Comparison of ENCODE assay signal across 9 cellular contexts in the genomic region with DNA sequence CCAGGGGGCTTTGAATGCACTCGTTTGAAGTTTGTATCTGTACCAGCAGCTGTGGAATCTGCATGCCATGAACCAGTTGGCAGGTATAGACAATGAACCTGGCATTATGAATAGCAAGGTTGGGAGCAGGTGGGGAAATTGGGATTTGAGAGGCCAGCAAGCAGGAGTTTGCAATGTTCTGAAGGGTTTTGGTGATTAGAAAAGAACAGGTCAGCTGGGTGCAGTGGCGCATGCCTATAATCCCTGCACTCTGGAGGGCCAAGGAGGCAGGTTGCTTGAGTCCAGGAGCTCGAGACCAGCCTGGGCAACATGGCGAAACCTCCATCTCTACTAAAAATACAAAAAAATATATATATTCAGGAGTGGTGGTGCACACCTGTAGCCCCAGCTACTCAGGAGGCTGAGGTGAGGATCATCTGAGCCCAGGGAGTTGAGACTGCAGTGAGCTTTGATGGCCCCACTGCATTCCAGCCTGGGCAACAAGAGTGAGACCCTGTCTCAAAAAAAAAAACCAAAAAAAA.
DNase-seq lines count a peak whose midpoint lies in the region; ATAC-seq and TF ChIP-seq lines count a peak whose summit lies in the region.
"Had no signal": no experiment of that assay in that cellular context is flagged by ENCODE, and none has a peak within 500 bp of the region (broad histone marks: within the 10 kb centered on the region; RNA-seq: fewer than 3 reads in every experiment).

No MANE protein-coding gene starts in this region.

- H3K4me1 Mint-ChIP-seq in WTC11: peaks cover 17% of the 10 kb centered on the region

- H3K36me3 ChIP-seq in esophagus muscularis mucosa (peaks cover 16 to 28% (median 22%) of the 10 kb centered on the region in 4 donors), prostate gland (peaks cover 0 to 5% of the 10 kb centered on the region in 2 donors)

- CTCF ChIA-PET in WTC11 (lab: Charles Lee): interaction anchor here (0.9 to 1.3 kb wide), 5 partner anchors 18 to 65 kb away, joined by 3 to 4 read pairs (median 3); a partner anchor contains a TSS

- H3K4me3 Mint-ChIP-seq in WTC11: no peak overlapping the region

- DNase-seq in GM12865 (ENCODE audit: low read depth) (no peak), WTC11 (ENCODE audit: low spot score) (no peak), esophagus muscularis mucosa (ENCODE audit: extremely low spot score) (no peak), prostate gland (ENCODE audit: low spot score) (no peak), D341Med (ENCODE audit: low spot score) (no peak)
- DNase-seq: NCI-H1092 had no signal

- H3K27ac Mint-ChIP-seq in WTC11: 0 out of 2 replicates have a peak overlapping the region, but pooled peaks have one; percentile 90

- ATAC-seq in WTC11: no peak
- no peak for ATAC-seq in GM19463 (IDR thresholded peaks at IDR 0.05; ENCODE audit: unreplicated experiment)
- ATAC-seq in HG02623 (IDR thresholded peaks at IDR 0.05; ENCODE audit: unreplicated experiment): no peak
- no peak for ATAC-seq in GM21737 (IDR thresholded peaks at IDR 0.05; ENCODE audit: unreplicated experiment)

- TF ChIP-seq POLR2A in esophagus muscularis mucosa (IDR thresholded peaks at IDR 0.05; ENCODE audit: low read depth) (no peak), prostate gland (IDR thresholded peaks at IDR 0.05) (no peak)

- H3K27me3 ChIP-seq in esophagus muscularis mucosa (no peaks in the 10 kb centered on the region), prostate gland (replicated peaks; ENCODE audit: insufficient read depth) (no peaks in the 10 kb centered on the region)

- TF ChIP-seq CTCF in GM12865 (IDR thresholded peaks at IDR 0.05; ENCODE audit: insufficient read depth, low read depth, low read length, missing control alignments): no peak
- TF ChIP-seq CTCF in WTC11 (IDR thresholded peaks at IDR 0.05): no peak
- TF ChIP-seq CTCF in esophagus muscularis mucosa (IDR thresholded peaks at IDR 0.05): no peak
- no peak for TF ChIP-seq CTCF in prostate gland (IDR thresholded peaks at IDR 0.05)

- H3K4me3 ChIP-seq in GM12865 (ENCODE audit: low read depth, low read length): peak overlapping the region; percentile 24; the same call in 1 of the 2 replicates
- peak overlapping the region in 2 of 4 donors; percentile 7 to 87 for H3K4me3 ChIP-seq in esophagus muscularis mucosa
- H3K4me3 ChIP-seq in prostate gland: no peak overlapping the region

- WGBS in esophagus muscularis mucosa: 62% methylated on average over 4 of the region's 4 CpGs
- 71% methylated on average over 4 of the region's 4 CpGs for WGBS in prostate gland

- H3K36me3 Mint-ChIP-seq in WTC11: no peaks in the 10 kb centered on the region; the same call in 1 of the 2 replicates

- intact Hi-C loops in esophagus muscularis mucosa (cut with DNase I) (no loop called here), prostate gland (cut with DNase I) (no loop called here)

- H3K9me3 ChIP-seq in esophagus muscularis mucosa: no peaks in the 10 kb centered on the region
- no peaks in the 10 kb centered on the region for H3K9me3 ChIP-seq in prostate gland

- H3K9me3 Mint-ChIP-seq in WTC11: no peaks in the 10 kb centered on the region

- POLR2A ChIA-PET in WTC11 (lab: Charles Lee): no interaction called here

- H3K27me3 Mint-ChIP-seq in WTC11 (ENCODE audit: low read depth): no peaks in the 10 kb centered on the region

- TF ChIP-seq EP300 in esophagus muscularis mucosa (IDR thresholded peaks at IDR 0.05): no peak

- H3K4me1 ChIP-seq in esophagus muscularis mucosa (peaks cover 12 to 43% (median 37%) of the 10 kb centered on the region in 4 donors), prostate gland (replicated peaks) (no peaks in the 10 kb centered on the region)

- peak overlapping the region; percentile 94 to 97 (median 96) for H3K27ac ChIP-seq in esophagus muscularis mucosa (replicated peaks in 1 of 4)
- peak overlapping the region; percentile 98 for H3K27ac ChIP-seq in prostate gland

TF ChIP-seq in WTC11, 78 proteins besides CTCF, POLR2A, EP300 and RAD21:
- TF ChIP-seq FOXP1 (CRISPR knock-in tag; IDR thresholded peaks at IDR 0.05; ENCODE audit: borderline replicate concordance) (no peak), ZNF219 (CRISPR knock-in tag; IDR thresholded peaks at IDR 0.05; ENCODE audit: borderline replicate concordance) (no peak), ZNF671 (CRISPR knock-in tag; IDR thresholded peaks at IDR 0.05) (no peak), SP1 (CRISPR knock-in tag; conservative IDR thresholded peaks at IDR 0.05) (no peak), SMAD3 (CRISPR knock-in tag; IDR thresholded peaks at IDR 0.05; ENCODE audit: borderline replicate concordance) (no peak), SOX15 (CRISPR knock-in tag; IDR thresholded peaks at IDR 0.05) (no peak), MYBL2 (CRISPR knock-in tag; IDR thresholded peaks at IDR 0.05) (no peak), ZNF121 (CRISPR knock-in tag; IDR thresholded peaks at IDR 0.05) (no peak), CBFB (CRISPR knock-in tag; IDR thresholded peaks at IDR 0.05; ENCODE audit: low read depth) (no peak), OVOL2 (CRISPR knock-in tag; IDR thresholded peaks at IDR 0.05; ENCODE audit: borderline replicate concordance) (no peak), ZNF138 (CRISPR knock-in tag; conservative IDR thresholded peaks at IDR 0.05) (no peak), ETV6 (CRISPR knock-in tag; IDR thresholded peaks at IDR 0.05) (no peak)
- TF ChIP-seq, protein P1, sequence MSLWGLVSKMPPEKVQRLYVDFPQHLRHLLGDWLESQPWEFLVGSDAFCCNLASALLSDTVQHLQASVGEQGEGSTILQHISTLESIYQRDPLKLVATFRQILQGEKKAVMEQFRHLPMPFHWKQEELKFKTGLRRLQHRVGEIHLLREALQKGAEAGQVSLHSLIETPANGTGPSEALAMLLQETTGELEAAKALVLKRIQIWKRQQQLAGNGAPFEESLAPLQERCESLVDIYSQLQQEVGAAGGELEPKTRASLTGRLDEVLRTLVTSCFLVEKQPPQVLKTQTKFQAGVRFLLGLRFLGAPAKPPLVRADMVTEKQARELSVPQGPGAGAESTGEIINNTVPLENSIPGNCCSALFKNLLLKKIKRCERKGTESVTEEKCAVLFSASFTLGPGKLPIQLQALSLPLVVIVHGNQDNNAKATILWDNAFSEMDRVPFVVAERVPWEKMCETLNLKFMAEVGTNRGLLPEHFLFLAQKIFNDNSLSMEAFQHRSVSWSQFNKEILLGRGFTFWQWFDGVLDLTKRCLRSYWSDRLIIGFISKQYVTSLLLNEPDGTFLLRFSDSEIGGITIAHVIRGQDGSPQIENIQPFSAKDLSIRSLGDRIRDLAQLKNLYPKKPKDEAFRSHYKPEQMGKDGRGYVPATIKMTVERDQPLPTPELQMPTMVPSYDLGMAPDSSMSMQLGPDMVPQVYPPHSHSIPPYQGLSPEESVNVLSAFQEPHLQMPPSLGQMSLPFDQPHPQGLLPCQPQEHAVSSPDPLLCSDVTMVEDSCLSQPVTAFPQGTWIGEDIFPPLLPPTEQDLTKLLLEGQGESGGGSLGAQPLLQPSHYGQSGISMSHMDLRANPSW (CRISPR knock-in tag; conservative IDR thresholded peaks at IDR 0.05; ENCODE audit: low read depth): no peak
- TF ChIP-seq, protein P2, sequence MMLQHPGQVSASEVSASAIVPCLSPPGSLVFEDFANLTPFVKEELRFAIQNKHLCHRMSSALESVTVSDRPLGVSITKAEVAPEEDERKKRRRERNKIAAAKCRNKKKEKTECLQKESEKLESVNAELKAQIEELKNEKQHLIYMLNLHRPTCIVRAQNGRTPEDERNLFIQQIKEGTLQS (CRISPR knock-in tag; conservative IDR thresholded peaks at IDR 0.05): no peak
- TF ChIP-seq, protein P3, sequence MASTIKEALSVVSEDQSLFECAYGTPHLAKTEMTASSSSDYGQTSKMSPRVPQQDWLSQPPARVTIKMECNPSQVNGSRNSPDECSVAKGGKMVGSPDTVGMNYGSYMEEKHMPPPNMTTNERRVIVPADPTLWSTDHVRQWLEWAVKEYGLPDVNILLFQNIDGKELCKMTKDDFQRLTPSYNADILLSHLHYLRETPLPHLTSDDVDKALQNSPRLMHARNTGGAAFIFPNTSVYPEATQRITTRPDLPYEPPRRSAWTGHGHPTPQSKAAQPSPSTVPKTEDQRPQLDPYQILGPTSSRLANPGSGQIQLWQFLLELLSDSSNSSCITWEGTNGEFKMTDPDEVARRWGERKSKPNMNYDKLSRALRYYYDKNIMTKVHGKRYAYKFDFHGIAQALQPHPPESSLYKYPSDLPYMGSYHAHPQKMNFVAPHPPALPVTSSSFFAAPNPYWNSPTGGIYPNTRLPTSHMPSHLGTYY (CRISPR knock-in tag; IDR thresholded peaks at IDR 0.05): no peak
